Comparison of ENCODE assay signal across 28 cellular contexts in genomic region chr13:20715340-20715732, GRCh38. TPM values are rescaled to one million over a fixed set of nuclear protein-coding genes. Genes with fewer than 3 reads are reported as not detected.
DNase-seq lines count a peak whose midpoint lies in the region; ATAC-seq and TF ChIP-seq lines count a peak whose summit lies in the region.
"Had no signal": no experiment of that assay in that cellular context is flagged by ENCODE, and none has a peak within 500 bp of the region (broad histone marks: within the 10 kb centered on the region; RNA-seq: fewer than 3 reads in every experiment).

No MANE protein-coding gene starts in this region.

- intact Hi-C loops in dorsolateral prefrontal cortex (cut with DNase I): loop anchor here in 1 of 2 donors (5.0 to 10.0 kb wide), 3 partner anchors 57 to 521 kb away; partner anchors contain the start of genes EEF1AKMT1 and GJB2

- TF ChIP-seq CTCF in dorsolateral prefrontal cortex (IDR thresholded peaks at IDR 0.05 in 54 of 56, conservative IDR thresholded peaks at IDR 0.05 in 2 of 56; ENCODE audit: low read depth in 1 of 56, partially characterized antibody in 56 of 56): no peak
- no peak for TF ChIP-seq CTCF in H9 (conservative IDR thresholded peaks at IDR 0.05)

- peak overlapping the region; percentile 63 for H3K4me3 ChIP-seq in adipocyte (ENCODE audit: low read length)
- no peak overlapping the region for H3K4me3 ChIP-seq in dorsolateral prefrontal cortex
- peak overlapping the region in 1 of 2 donors; percentile 22 for H3K4me3 ChIP-seq in stomach smooth muscle (ENCODE audit: low read length in 2 of 2)
- H3K4me3 ChIP-seq: lung, prostate gland, spleen, thyroid gland had no signal

- H3K18ac ChIP-seq in H9 (ENCODE audit: insufficient read length, low read depth, low read length): no peak overlapping the region

- H2AFZ ChIP-seq in H9 (ENCODE audit: low read length): no peak overlapping the region

- H4K8ac ChIP-seq in H9 (replicated peaks; ENCODE audit: insufficient read length, low read depth, low read length): no peak overlapping the region

- H3K79me2 ChIP-seq in H9 (ENCODE audit: insufficient read depth, low read length): no peaks in the 10 kb centered on the region

- no CpG with 5 or more reads among the region's 6 CpGs for WGBS in H9 (ENCODE audit: extremely low coverage, insufficient read length, low lambda C conversion rate)

- H3K23me2 ChIP-seq in H9 (ENCODE audit: insufficient read length, low read depth, low read length, poor library complexity, severe bottlenecking): no peaks in the 10 kb centered on the region

- no peak overlapping the region for H2BK120ac ChIP-seq in H9 (ENCODE audit: low read depth, low read length, poor library complexity, severe bottlenecking)

- no peaks in the 10 kb centered on the region for H3K36me3 Mint-ChIP-seq in H9 (ENCODE audit: insufficient read depth in 1 of 3, low read depth in 3 of 3)
- H3K36me3 Mint-ChIP-seq in activated naive CD8-positive, alpha-beta T cell treated with anti-CD3 and anti-CD28 coated beads for 36 hours: no peaks in the 10 kb centered on the region
- H3K36me3 Mint-ChIP-seq: activated CD8-positive, alpha-beta memory T cell treated with anti-CD3 and anti-CD28 coated beads, Interleukin-2, amount 10 ng/mL, durations not matched to agents 7 days and 5 days; IgD-negative memory B cell; stimulated activated effector memory CD8-positive, alpha-beta T cell treated with anti-CD3 and anti-CD28 coated beads, Interleukin-12 subunit alpha, Interleukin-12 subunit beta, amount 100 ng/mL, for 72 hours had no signal

- H3T11ph ChIP-seq in H9 (ENCODE audit: low read length): no peak overlapping the region

- peak overlapping the region; percentile 35 for H3K9ac ChIP-seq in adipocyte (ENCODE audit: low read length)
- H3K9ac ChIP-seq in stomach smooth muscle (ENCODE audit: low read length in 2 of 2): no peak overlapping the region
- no peak overlapping the region for H3K9ac ChIP-seq in H9 (ENCODE audit: extremely low read depth, insufficient read length, low read length)

- no peak overlapping the region for H3K56ac ChIP-seq in H9 (ENCODE audit: insufficient read length, low read depth, low read length)

- no peak overlapping the region for H3K14ac ChIP-seq in H9 (ENCODE audit: insufficient read depth, low read length)

- H2BK20ac ChIP-seq in H9 (ENCODE audit: low read depth, low read length, poor library complexity, severe bottlenecking): no peak overlapping the region

- no peak for DNase-seq in adipocyte (ENCODE audit: low read depth)
- DNase-seq in dorsolateral prefrontal cortex: no peak
- DNase-seq in mucosa of gallbladder (ENCODE audit: low spot score): peak; percentile 34
- no peak for DNase-seq in H9
- no peak for DNase-seq in C1 segment of cervical spinal cord (lab: John Stamatoyannopoulos, UW)
- DNase-seq in activated naive CD8-positive, alpha-beta T cell treated with anti-CD3 and anti-CD28 coated beads for 36 hours: no peak
- DNase-seq: activated CD4-positive, alpha-beta T cell treated with anti-CD3 and anti-CD28 coated beads, Interleukin-2, amount 50 U/mL, for 1 hour; activated CD8-positive, alpha-beta memory T cell treated with anti-CD3 and anti-CD28 coated beads, Interleukin-2, amount 10 ng/mL, durations not matched to agents 7 days and 5 days; activated naive CD4-positive, alpha-beta T cell treated with anti-CD3 and anti-CD28 coated beads, Interleukin-2, amount 50 U/mL, for 16 hours; NCI-H1105; NCI-H2029; NCI-H226; spleen; stimulated activated CD4-positive, alpha-beta T cell treated with anti-CD3 and anti-CD28 coated beads, Interleukin-2, amount 100 ng/mL, for 48 hours; SW 1271; T1000 had no signal

- no peak overlapping the region for H3K4ac ChIP-seq in H9 (ENCODE audit: low read depth, low read length)

- H3K9me3 Mint-ChIP-seq in H9: peaks cover 0 to 2% of the 10 kb centered on the region in 2 experiments; a peak in 1 of 5 replicates
- H3K9me3 Mint-ChIP-seq in activated naive CD8-positive, alpha-beta T cell treated with anti-CD3 and anti-CD28 coated beads for 36 hours: no peaks in the 10 kb centered on the region
- H3K9me3 Mint-ChIP-seq: IgD-negative memory B cell; stimulated activated effector memory CD8-positive, alpha-beta T cell treated with anti-CD3 and anti-CD28 coated beads, Interleukin-12 subunit alpha, Interleukin-12 subunit beta, amount 100 ng/mL, for 72 hours had no signal

- H3K23ac ChIP-seq in H9 (ENCODE audit: insufficient read length, low read depth, low read length): no peak overlapping the region

- H2BK12ac ChIP-seq in H9 (ENCODE audit: insufficient read length, low read depth, low read length): no peak overlapping the region

- H3K36me3 ChIP-seq in adipocyte (ENCODE audit: control insufficient read depth, insufficient read depth, low read length, severe bottlenecking) (no peaks in the 10 kb centered on the region), stomach smooth muscle (ENCODE audit: control insufficient read depth in 2 of 2, insufficient read depth in 2 of 2, low read length in 2 of 2) (no peaks in the 10 kb centered on the region)
- H3K36me3 ChIP-seq: ascending aorta, prostate gland, spleen, thyroid gland had no signal

- H3K27me3 Mint-ChIP-seq in H9 (ENCODE audit: low read depth): peaks cover 32% of the 10 kb centered on the region
- H3K27me3 Mint-ChIP-seq in activated naive CD8-positive, alpha-beta T cell treated with anti-CD3 and anti-CD28 coated beads for 36 hours: peaks cover 18% of the 10 kb centered on the region

- H3K4me1 ChIP-seq in adipocyte (ENCODE audit: control insufficient read depth, insufficient read depth, low read length): peaks cover 27% of the 10 kb centered on the region
- peaks cover 19% of the 10 kb centered on the region for H3K4me1 ChIP-seq in stomach smooth muscle (ENCODE audit: control insufficient read depth, insufficient read depth, low read length)
- no peaks in the 10 kb centered on the region for H3K4me1 ChIP-seq in H9 (ENCODE audit: insufficient read depth, low read length)
- H3K4me1 ChIP-seq: prostate gland had no signal

- H2BK5ac ChIP-seq in H9 (ENCODE audit: insufficient read length, low read length): no peak overlapping the region

- no peak overlapping the region for H3K4me3 Mint-ChIP-seq in H9
- H3K4me3 Mint-ChIP-seq in activated naive CD8-positive, alpha-beta T cell treated with anti-CD3 and anti-CD28 coated beads for 36 hours: no peak overlapping the region
- H3K4me3 Mint-ChIP-seq: activated CD8-positive, alpha-beta memory T cell treated with anti-CD3 and anti-CD28 coated beads, Interleukin-2, amount 10 ng/mL, durations not matched to agents 7 days and 5 days; IgD-negative memory B cell; stimulated activated effector memory CD8-positive, alpha-beta T cell treated with anti-CD3 and anti-CD28 coated beads, Interleukin-12 subunit alpha, Interleukin-12 subunit beta, amount 100 ng/mL, for 72 hours had no signal

- no peak overlapping the region for H2AK5ac ChIP-seq in H9 (ENCODE audit: insufficient read length, low read length)

- no peaks in the 10 kb centered on the region for H3K9me3 ChIP-seq in adipocyte (ENCODE audit: control insufficient read depth, low read length)
- H3K9me3 ChIP-seq in stomach smooth muscle (ENCODE audit: control insufficient read depth in 2 of 2, low read length in 2 of 2): no peaks in the 10 kb centered on the region
- no peaks in the 10 kb centered on the region for H3K9me3 ChIP-seq in H9 (ENCODE audit: control insufficient read depth, low read depth, low read length)
- H3K9me3 ChIP-seq: ascending aorta, prostate gland, spleen, thyroid gland had no signal

- H2BK15ac ChIP-seq in H9 (ENCODE audit: low read depth, low read length): no peak overlapping the region

- H3K27ac ChIP-seq in dorsolateral prefrontal cortex (peak overlapping the region in 49 of 59 donors; percentile 13 to 89 (median 76)), stomach smooth muscle (ENCODE audit: low read length) (peak overlapping the region; percentile 66), H9 (ENCODE audit: insufficient read length, low read depth, low read length) (no peak overlapping the region)
- H3K27ac ChIP-seq: C4-2B, epithelial cell of prostate, HL-60, prostate gland, spleen had no signal

- no peaks in the 10 kb centered on the region for H3K79me1 ChIP-seq in H9 (ENCODE audit: insufficient read depth, low read depth, low read length, poor library complexity, severe bottlenecking)

- H4K91ac ChIP-seq in H9 (ENCODE audit: insufficient read length, low read depth, low read length): no peak overlapping the region

- H3K27me3 ChIP-seq in adipocyte (replicated peaks; ENCODE audit: control insufficient read depth, insufficient read depth, low read length): no peaks in the 10 kb centered on the region
- no peaks in the 10 kb centered on the region for H3K27me3 ChIP-seq in dorsolateral prefrontal cortex
- H3K27me3 ChIP-seq in stomach smooth muscle (ENCODE audit: control insufficient read depth in 1 of 2, insufficient read depth in 2 of 2, low read length in 2 of 2): no peaks in the 10 kb centered on the region
- no peaks in the 10 kb centered on the region for H3K27me3 ChIP-seq in H9 (ENCODE audit: insufficient read depth, low read length)
- H3K27me3 ChIP-seq: ascending aorta, thyroid gland had no signal

- no peak overlapping the region for H3K27ac Mint-ChIP-seq in H9
- no peak overlapping the region for H3K27ac Mint-ChIP-seq in activated naive CD8-positive, alpha-beta T cell treated with anti-CD3 and anti-CD28 coated beads for 36 hours
- H3K27ac Mint-ChIP-seq: activated CD8-positive, alpha-beta memory T cell treated with anti-CD3 and anti-CD28 coated beads, Interleukin-2, amount 10 ng/mL, durations not matched to agents 7 days and 5 days; IgD-negative memory B cell; stimulated activated effector memory CD8-positive, alpha-beta T cell treated with anti-CD3 and anti-CD28 coated beads, Interleukin-12 subunit alpha, Interleukin-12 subunit beta, amount 100 ng/mL, for 72 hours had no signal

- H3K4me1 Mint-ChIP-seq in H9: peaks cover 32 to 35% of the 10 kb centered on the region in 2 experiments
- peaks cover 6% of the 10 kb centered on the region for H3K4me1 Mint-ChIP-seq in activated naive CD8-positive, alpha-beta T cell treated with anti-CD3 and anti-CD28 coated beads for 36 hours

- no peak overlapping the region for H4K5ac ChIP-seq in H9 (ENCODE audit: insufficient read length, low read depth, low read length)

- no peaks in the 10 kb centered on the region for H4K20me1 ChIP-seq in H9 (ENCODE audit: control insufficient read depth, insufficient read depth, insufficient read length)

- no peak overlapping the region for H3K4me2 ChIP-seq in H9 (ENCODE audit: insufficient read depth, insufficient read length, low read length)

- no peak for ATAC-seq in GM18519 (IDR thresholded peaks at IDR 0.05; ENCODE audit: low FRiP score, unreplicated experiment)
- ATAC-seq: activated CD8-positive, alpha-beta memory T cell treated with anti-CD3 and anti-CD28 coated beads, Interleukin-2, amount 10 ng/mL, durations not matched to agents 7 days and 5 days; HCT116; stimulated activated effector memory CD8-positive, alpha-beta T cell treated with anti-CD3 and anti-CD28 coated beads, Interleukin-12 subunit alpha, Interleukin-12 subunit beta, amount 100 ng/mL, for 72 hours had no signal

RNA-seq across cellular contexts. Expression of gene IL17D, which starts 11.8 kb away (rescaled TPM):
- total RNA-seq in dorsolateral prefrontal cortex (10 to 100 TPM; 24.8 to 94.2 (median 42.4) TPM), mucosa of gallbladder (7.1 TPM), H9 (2021) (1.2 and 1.6 TPM in 2 replicates)
- under 1 TPM; 0.78 to 0.88 TPM for total RNA-seq in activated naive CD8-positive, alpha-beta T cell treated with anti-CD3 and anti-CD28 coated beads for 36 hours
- total RNA-seq: ascending aorta had no signal

RNA-seq across cellular contexts. Expression of gene EEF1AKMT1, which starts 58.4 kb away (rescaled TPM):
- total RNA-seq in dorsolateral prefrontal cortex (10 to 100 TPM in 89 of 120 experiments, 1 to 10 TPM in 31; 6.6 to 19.0 (median 12.2) TPM), mucosa of gallbladder (6.5 TPM), H9 (2021) (5.1 and 6.1 TPM in 2 replicates)
- 10 to 100 TPM; 18.5 to 20.6 TPM for total RNA-seq in activated naive CD8-positive, alpha-beta T cell treated with anti-CD3 and anti-CD28 coated beads for 36 hours
- total RNA-seq: ascending aorta had no signal
